9 cellular contexts compared by ENCODE assay signal in genomic region chr2:157173740-157174184, GRCh38.
DNase-seq lines count a peak whose midpoint lies in the region; ATAC-seq and TF ChIP-seq lines count a peak whose summit lies in the region.
"Had no signal": no experiment of that assay in that cellular context is flagged by ENCODE, and none has a peak within 500 bp of the region (broad histone marks: within the 10 kb centered on the region; RNA-seq: fewer than 3 reads in every experiment).

No MANE protein-coding gene starts in this region.

- peak overlapping the region; percentile 50 for H3K4me2 ChIP-seq in hepatocyte

- peak; percentile 98 for DNase-seq in HS-5 (ENCODE audit: low read depth)
- peak; percentile 64 for DNase-seq in hepatocyte (ENCODE audit: low spot score)
- DNase-seq in tibial nerve (ENCODE audit: low spot score in 2 of 2) = peak in 1 of 2 donors; percentile 67
- DNase-seq in DMS53 treated with DMSO at 0.1 percent for 48 hours (lab: John Stamatoyannopoulos, UW; ENCODE audit: unreplicated experiment) = no peak
- DNase-seq in activated CD4-positive, alpha-beta T cell treated with anti-CD3 and anti-CD28 coated beads, Interleukin-2, amount 50 U/mL, for 1 hour = no peak
- DNase-seq in effector memory CD8-positive, alpha-beta T cell = no peak
- DNase-seq in GDM1 (lab: John Stamatoyannopoulos, UW) = no peak

- peak overlapping the region in 2 of 5 experiments; percentile 49 to 76 for H3K4me3 Mint-ChIP-seq in brain
- H3K4me3 Mint-ChIP-seq in effector memory CD8-positive, alpha-beta T cell = no peak overlapping the region
- H3K4me3 Mint-ChIP-seq: activated naive CD4-positive, alpha-beta T cell treated with anti-CD3 and anti-CD28 coated beads, Interleukin-2, amount 50 U/mL, for 24 hours had no signal

- H3K9me3 ChIP-seq in hepatocyte (ENCODE audit: low read depth) (no peaks in the 10 kb centered on the region), tibial nerve (peaks cover 0 to 5% (median 0%) of the 10 kb centered on the region in 4 donors)

- no peaks in the 10 kb centered on the region for H3K36me3 Mint-ChIP-seq in brain
- no peaks in the 10 kb centered on the region for H3K36me3 Mint-ChIP-seq in effector memory CD8-positive, alpha-beta T cell (ENCODE audit: insufficient read depth)
- H3K36me3 Mint-ChIP-seq: activated naive CD4-positive, alpha-beta T cell treated with anti-CD3 and anti-CD28 coated beads, Interleukin-2, amount 50 U/mL, for 24 hours had no signal

- no peaks in the 10 kb centered on the region for H3K79me2 ChIP-seq in hepatocyte

- H4K20me1 ChIP-seq in hepatocyte (ENCODE audit: insufficient read depth, poor library complexity, severe bottlenecking) = no peaks in the 10 kb centered on the region

- TF ChIP-seq EP300 in tibial nerve (IDR thresholded peaks at IDR 0.05) = peak; percentile 52 to 90

- H2AFZ ChIP-seq in hepatocyte = no peak overlapping the region

- peaks cover 5% of the 10 kb centered on the region for H3K4me1 ChIP-seq in hepatocyte (ENCODE audit: insufficient read depth)
- peaks cover 0 to 19% (median 6%) of the 10 kb centered on the region in 4 donors for H3K4me1 ChIP-seq in tibial nerve

- WGBS in hepatocyte (ENCODE audit: low lambda C conversion rate, missing lambda C conversion rate) = 52% methylated on average over 5 of the region's 5 CpGs
- 15 to 21% methylated on average over 5 of the region's 5 CpGs for WGBS in tibial nerve, 2 donors

- H3K4me1 Mint-ChIP-seq in brain = peaks cover 16% of the 10 kb centered on the region
- H3K4me1 Mint-ChIP-seq in effector memory CD8-positive, alpha-beta T cell (ENCODE audit: low read depth in 2 of 2) = no peaks in the 10 kb centered on the region
- H3K4me1 Mint-ChIP-seq: activated naive CD4-positive, alpha-beta T cell treated with anti-CD3 and anti-CD28 coated beads, Interleukin-2, amount 50 U/mL, for 24 hours had no signal

- H3K27ac Mint-ChIP-seq in brain = peak overlapping the region in 4 of 5 experiments; percentile 27 to 96 (median 86)
- H3K27ac Mint-ChIP-seq in effector memory CD8-positive, alpha-beta T cell = no peak overlapping the region
- H3K27ac Mint-ChIP-seq: activated naive CD4-positive, alpha-beta T cell treated with anti-CD3 and anti-CD28 coated beads, Interleukin-2, amount 50 U/mL, for 24 hours had no signal

- H3K27ac ChIP-seq in hepatocyte = peak overlapping the region; percentile 63
- H3K27ac ChIP-seq in tibial nerve = peak overlapping the region; percentile 8 to 80 (median 56)

- TF ChIP-seq POLR2A in tibial nerve (IDR thresholded peaks at IDR 0.05) = no peak

- H3K27me3 Mint-ChIP-seq in brain = no peaks in the 10 kb centered on the region
- H3K27me3 Mint-ChIP-seq in effector memory CD8-positive, alpha-beta T cell = peaks cover 0 to 11% of the 10 kb centered on the region in 2 donors

- H3K4me3 ChIP-seq in hepatocyte (no peak overlapping the region), tibial nerve (no peak overlapping the region)

- no peaks in the 10 kb centered on the region for H3K27me3 ChIP-seq in hepatocyte
- H3K27me3 ChIP-seq in tibial nerve = no peaks in the 10 kb centered on the region

- peaks cover 0 to 19% (median 7%) of the 10 kb centered on the region in 5 experiments for H3K9me3 Mint-ChIP-seq in brain
- H3K9me3 Mint-ChIP-seq in effector memory CD8-positive, alpha-beta T cell = no peaks in the 10 kb centered on the region
- H3K9me3 Mint-ChIP-seq: activated naive CD4-positive, alpha-beta T cell treated with anti-CD3 and anti-CD28 coated beads, Interleukin-2, amount 50 U/mL, for 24 hours had no signal

- TF ChIP-seq CTCF in brain (conservative IDR thresholded peaks at IDR 0.05) = no peak
- no peak for TF ChIP-seq CTCF in hepatocyte (IDR thresholded peaks at IDR 0.05; ENCODE audit: poor library complexity)
- no peak for TF ChIP-seq CTCF in tibial nerve (IDR thresholded peaks at IDR 0.05)

- ATAC-seq in effector memory CD8-positive, alpha-beta T cell (replicated peaks) = no peak

- H3K36me3 ChIP-seq in hepatocyte (replicated peaks; ENCODE audit: insufficient read depth, low read depth) = no peaks in the 10 kb centered on the region
- no peaks in the 10 kb centered on the region for H3K36me3 ChIP-seq in tibial nerve

- H3K9me2 ChIP-seq in hepatocyte (replicated peaks; ENCODE audit: insufficient read depth) = no peaks in the 10 kb centered on the region

Comparison
In these comparisons a context has a peak if more than half of its experiments do, and no peak if none do; other contexts are left out.
1. DNase-seq: peak in HS-5 (single experiment) and hepatocyte (single experiment); none in DMS53 treated with DMSO at 0.1 percent for 48 hours (single experiment), activated CD4-positive, alpha-beta T cell treated with anti-CD3 and anti-CD28 coated beads, Interleukin-2, amount 50 U/mL, for 1 hour (single experiment), effector memory CD8-positive, alpha-beta T cell (0 of 3) and GDM1 (single experiment).
2. H3K27ac Mint-ChIP-seq: peak in brain (4 of 5); none in effector memory CD8-positive, alpha-beta T cell (0 of 2).